Comparison of ENCODE assay signal across 1 cellular context in the genomic region with DNA sequence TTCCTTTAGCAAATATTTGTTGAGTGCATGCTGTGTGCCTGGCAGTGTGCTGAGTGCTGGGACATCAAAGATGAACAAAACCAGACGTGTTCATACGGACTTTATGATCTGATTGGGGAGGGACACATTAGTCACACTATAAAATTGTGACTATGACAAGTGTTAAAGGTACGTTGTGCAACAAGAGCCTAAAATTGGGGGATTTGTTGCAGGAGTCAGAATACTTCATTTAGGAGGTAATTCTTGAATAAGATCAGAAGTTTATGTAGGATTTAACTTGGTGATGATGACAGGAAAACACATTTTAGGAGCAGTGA.
TF ChIP-seq lines count a peak whose summit lies in the region.

No MANE protein-coding gene starts in this region.

TF ChIP-seq in HCT116, 20 proteins besides CTCF, POLR2A, EP300 and RAD21:
- TF ChIP-seq SIN3A (IDR thresholded peaks at IDR 0.05; ENCODE audit: low read depth), result no peak
